Comparison of ENCODE assay signal across 9 cellular contexts in genomic region chr1:46612937-46613660, GRCh38. TPM values are rescaled to one million over a fixed set of nuclear protein-coding genes. Genes with fewer than 3 reads are reported as not detected.
DNase-seq lines count a peak whose midpoint lies in the region; ATAC-seq, FAIRE-seq and TF ChIP-seq lines count a peak whose summit lies in the region.
"Had no signal": no experiment of that assay in that cellular context is flagged by ENCODE, and none has a peak within 500 bp of the region (broad histone marks: within the 10 kb centered on the region; RNA-seq: fewer than 3 reads in every experiment).

No MANE protein-coding gene starts in this region.

- whole genome bisulfite sequencing in K562 (ENCODE audit: insufficient coverage, low coverage, missing lambda C conversion rate), result 95% methylated on average over 34 of the region's 38 CpGs

- H3K79me2 ChIP-seq in K562 (ENCODE audit: control insufficient read depth, insufficient read depth, low read length), result peaks cover 4% of the 10 kb centered on the region; the same call in 2 of the 3 replicates

- TF ChIP-seq CTCF in K562 (IDR thresholded peaks at IDR 0.05 in 2 of 3, conservative IDR thresholded peaks at IDR 0.05 in 1 of 3; ENCODE audit: insufficient read depth in 2 of 3, low read depth in 1 of 3, low read length in 3 of 3), result no peak

- CTCF ChIA-PET in K562 (lab: Yijun Ruan, JAX; ENCODE audit: low intra/inter-chr PET ratio), result no interaction called here

- TF ChIP-seq POLR2A in GM12891 (IDR thresholded peaks at IDR 0.05; ENCODE audit: low read depth, low read length) (no peak), K562 (conservative IDR thresholded peaks at IDR 0.05) (no peak)

- POLR2A ChIA-PET in K562 (lab: Yijun Ruan, JAX), result interaction anchor here (0.6 to 1.5 kb wide), 4 partner anchors 8 to 601 kb away, joined by 3 to 9 read pairs (median 4); no protein-coding TSS in a partner anchor

- ATAC-seq in K562 (no peak), GM21423 (IDR thresholded peaks at IDR 0.05; ENCODE audit: unreplicated experiment) (no peak), HG03565 (IDR thresholded peaks at IDR 0.05; ENCODE audit: unreplicated experiment) (no peak)

- FAIRE-seq in GM12891 (lab: Jason Lieb, UNC), result no peak
- FAIRE-seq in K562 (lab: Jason Lieb, UNC), result no peak
- FAIRE-seq in HTR-8/SVneo (lab: Jason Lieb, UNC), result no peak

- H4K20me1 ChIP-seq in K562 (replicated peaks; ENCODE audit: control insufficient read depth, insufficient read depth, low read length), result peaks cover 3% of the 10 kb centered on the region

- H3K4me1 ChIP-seq in K562 (replicated peaks in 1 of 2; ENCODE audit: control insufficient read depth in 2 of 2, insufficient read depth in 2 of 2, low read length in 2 of 2) (peaks cover 20 to 45% of the 10 kb centered on the region in 2 experiments), skeletal muscle tissue (ENCODE audit: control insufficient read depth in 3 of 3, insufficient read depth in 3 of 3, low read length in 3 of 3) (peaks cover 55 to 67% (median 63%) of the 10 kb centered on the region in 3 donors)

- TF ChIP-seq RAD21 in K562 (CRISPR knock-in tag; conservative IDR thresholded peaks at IDR 0.05 in 1 of 2, IDR thresholded peaks at IDR 0.05 in 1 of 2), result no peak

- in situ Hi-C loops in K562 (cut with MboI), result no loop called here

- peaks cover 3% of the 10 kb centered on the region for H3K9me1 ChIP-seq in K562 (ENCODE audit: control insufficient read depth, insufficient read depth, low read length)

- no peak overlapping the region for H3K27ac ChIP-seq in K562 (ENCODE audit: extremely low read depth, low read depth, low read length)
- peak overlapping the region; percentile 90 for H3K27ac ChIP-seq in skeletal muscle tissue (ENCODE audit: low read depth, low read length)

- no peak overlapping the region for H2AFZ ChIP-seq in K562 (ENCODE audit: low read depth, low read length)

- H3K4me2 ChIP-seq in K562 (ENCODE audit: insufficient read depth, low read length), result no peak overlapping the region

- no peaks in the 10 kb centered on the region for H3K9me3 ChIP-seq in K562 (replicated peaks; ENCODE audit: control insufficient read depth, insufficient read depth, low read depth, low read length)
- H3K9me3 ChIP-seq in skeletal muscle tissue (ENCODE audit: control insufficient read depth in 3 of 3, low read length in 3 of 3), result no peaks in the 10 kb centered on the region

- no TSS peak for BruUV-seq in K562 (replicated peaks; lab: Mats Ljungman, UMichigan)

- DNase-seq in GM12891 (ENCODE audit: insufficient read length, low spot score) (no peak), K562 (ENCODE audit: extremely low read depth in 1 of 4, low spot score in 3 of 4) (no peak), iPS-NIHi11 (ENCODE audit: low spot score) (peak; percentile 31), SK-N-DZ (ENCODE audit: low spot score) (no peak), HTR-8/SVneo (ENCODE audit: insufficient read length, low spot score) (no peak)
- DNase-seq: NCI-H526 treated with DMSO at 0.1 percent for 48 hours had no signal

- H3K9ac ChIP-seq in K562 (ENCODE audit: insufficient read depth in 1 of 2, low read depth in 2 of 2, low read length in 2 of 2) (no peak overlapping the region), skeletal muscle tissue (ENCODE audit: low read depth in 1 of 3, low read length in 3 of 3) (peak overlapping the region; percentile 36 to 76 (median 52))

- intact Hi-C loops in K562 (cut with micrococcal nuclease), result no loop called here

- TF ChIP-seq EP300 in K562 (IDR thresholded peaks at IDR 0.05; ENCODE audit: low read length), result no peak

- H3K4me3 ChIP-seq in K562 (no peak overlapping the region), skeletal muscle tissue (ENCODE audit: low read length in 3 of 3) (peak overlapping the region; percentile 52 to 65 (median 56))

- H3K27me3 ChIP-seq in K562 (ENCODE audit: control insufficient read depth in 2 of 2, insufficient read depth in 2 of 2, low read length in 2 of 2) (no peaks in the 10 kb centered on the region), skeletal muscle tissue (ENCODE audit: control insufficient read depth in 3 of 3, insufficient read depth in 3 of 3, low read length in 3 of 3) (no peaks in the 10 kb centered on the region)

- peaks cover 4% of the 10 kb centered on the region; the same call in 1 of the 3 replicates for H3K36me3 ChIP-seq in K562 (ENCODE audit: control insufficient read depth, insufficient read depth, low read length)
- H3K36me3 ChIP-seq in skeletal muscle tissue (ENCODE audit: control insufficient read depth in 3 of 3, insufficient read depth in 3 of 3, low read length in 3 of 3), result peaks cover 19 to 30% (median 23%) of the 10 kb centered on the region in 3 donors

RNA-seq across cellular contexts. Expression of gene MOB3C, which starts 3.5 kb away (rescaled TPM):
- 7.2 TPM for polyA plus RNA-seq in GM12891 (2012; ENCODE audit: low read depth, missing spikeins)
- 7.4 and 16.2 TPM in 2 replicates for total RNA-seq in K562 (2011; cell fraction: chromatin; rRNA removed; ENCODE audit: low replicate concordance)
- total RNA-seq in K562 (2011; cell fraction: nucleolus; rRNA removed), result 8.8 and 9.8 TPM in 2 replicates
- total RNA-seq in K562 (2011; cell fraction: nucleoplasm; rRNA removed), result 10.6 and 13.2 TPM in 2 replicates
- total RNA-seq in K562 (2014; rRNA removed) (3.6 and 3.7 TPM in 2 replicates), K562 (2014; rRNA removed; fragmentation: Illumina TruSeq; extraction: Trizol) (3.5 and 3.9 TPM in 2 replicates), K562 (2015; rRNA removed; fragmentation: Illumina TruSeq; extraction: Trizol) (3.5 and 3.6 TPM in 2 replicates), K562 (2021) (5.1 and 5.2 TPM in 2 replicates), skeletal muscle tissue (14.1 TPM)
- polyA plus RNA-seq in K562 (2011; rRNA removed) (6.2 and 7.5 TPM in 2 replicates), K562 (2014; fragmentation: Illumina TruSeq; extraction: Trizol) (4.4 and 4.9 TPM in 2 replicates), K562 (2014; fragmentation: Nextera tagmentation; extraction: Ambion mirVana) (1 to 10 TPM; 1.0 to 1.1 TPM), K562 (2014; rRNA removed) (3.4 and 4.1 TPM in 2 replicates)
- polyA plus RNA-seq in K562 (2011; cell fraction: cytosol; rRNA removed), result 5.6 and 13.3 TPM in 2 replicates
- polyA plus RNA-seq in K562 (2011; cell fraction: nucleus; rRNA removed), result 7.5 and 12.5 TPM in 2 replicates
- polyA plus RNA-seq in K562 (2012), result 4.0 and 5.9 TPM in 2 replicates
- polyA minus RNA-seq in K562 (2011; rRNA and poly(A)+ RNA removed), result 4.9 and 6.6 TPM in 2 replicates
- 2.3 and 4.8 TPM in 2 replicates for polyA minus RNA-seq in K562 (2011; cell fraction: cytosol; rRNA and poly(A)+ RNA removed)
- 5.4 and 6.3 TPM in 2 replicates for polyA minus RNA-seq in K562 (2011; cell fraction: nucleus; rRNA and poly(A)+ RNA removed)
- polyA plus RNA-seq in SK-N-DZ (2014; cell fraction: cytosol; rRNA removed), result 0.55 and 2.5 TPM in 2 replicates
- polyA plus RNA-seq in SK-N-DZ (2014; cell fraction: nucleus; rRNA removed), result 0.57 and 1.0 TPM in 2 replicates

RNA-seq across cellular contexts. Expression of gene MKNK1, which starts 9.0 kb away (rescaled TPM):
- 19.7 TPM for polyA plus RNA-seq in GM12891 (2012; ENCODE audit: low read depth, missing spikeins)
- total RNA-seq in K562 (2011; cell fraction: chromatin; rRNA removed; ENCODE audit: low replicate concordance), result 86.6 and 98.9 TPM in 2 replicates
- total RNA-seq in K562 (2011; cell fraction: nucleolus; rRNA removed), result 51.6 and 57.7 TPM in 2 replicates
- total RNA-seq in K562 (2011; cell fraction: nucleoplasm; rRNA removed), result 71.6 and 91.8 TPM in 2 replicates
- total RNA-seq in K562 (2014; rRNA removed), result 27.7 and 33.3 TPM in 2 replicates
- total RNA-seq in K562 (2014; rRNA removed; fragmentation: Illumina TruSeq; extraction: Trizol), result 43.7 and 49.4 TPM in 2 replicates
- total RNA-seq in K562 (2015; rRNA removed; fragmentation: Illumina TruSeq; extraction: Trizol), result 33.7 and 42.9 TPM in 2 replicates
- total RNA-seq in K562 (2021), result 36.5 and 41.7 TPM in 2 replicates
- 45.0 and 45.8 TPM in 2 replicates for polyA plus RNA-seq in K562 (2011; rRNA removed)
- 34.7 and 38.1 TPM in 2 replicates for polyA plus RNA-seq in K562 (2011; cell fraction: cytosol; rRNA removed)
- 76.4 and 85.8 TPM in 2 replicates for polyA plus RNA-seq in K562 (2011; cell fraction: nucleus; rRNA removed)
- 42.0 and 54.6 TPM in 2 replicates for polyA plus RNA-seq in K562 (2012)
- 40.4 and 42.1 TPM in 2 replicates for polyA plus RNA-seq in K562 (2014; fragmentation: Illumina TruSeq; extraction: Trizol)
- 10 to 100 TPM; 44.7 to 46.0 TPM for polyA plus RNA-seq in K562 (2014; fragmentation: Nextera tagmentation; extraction: Ambion mirVana)
- 50.8 and 51.3 TPM in 2 replicates for polyA plus RNA-seq in K562 (2014; rRNA removed)
- polyA minus RNA-seq in K562 (2011; rRNA and poly(A)+ RNA removed), result 52.4 and 53.2 TPM in 2 replicates
- 22.3 and 25.4 TPM in 2 replicates for polyA minus RNA-seq in K562 (2011; cell fraction: cytosol; rRNA and poly(A)+ RNA removed)
- polyA minus RNA-seq in K562 (2011; cell fraction: nucleus; rRNA and poly(A)+ RNA removed), result 22.1 and 30.1 TPM in 2 replicates
- total RNA-seq in skeletal muscle tissue, result 20.4 TPM
- 8.6 and 10.1 TPM in 2 replicates for polyA plus RNA-seq in SK-N-DZ (2014; cell fraction: cytosol; rRNA removed)
- polyA plus RNA-seq in SK-N-DZ (2014; cell fraction: nucleus; rRNA removed), result 11.6 and 18.1 TPM in 2 replicates

RNA-seq across cellular contexts. Expression of gene ATPAF1, which starts 55.1 kb away (rescaled TPM):
- 44.1 TPM for polyA plus RNA-seq in GM12891 (2012; ENCODE audit: low read depth, missing spikeins)
- total RNA-seq in K562 (2011; cell fraction: chromatin; rRNA removed; ENCODE audit: low replicate concordance), result 21.8 and 37.4 TPM in 2 replicates
- total RNA-seq in K562 (2011; cell fraction: nucleolus; rRNA removed), result 12.5 and 17.1 TPM in 2 replicates
- 32.8 and 60.7 TPM in 2 replicates for total RNA-seq in K562 (2011; cell fraction: nucleoplasm; rRNA removed)
- total RNA-seq in K562 (2014; rRNA removed) (23.4 and 26.5 TPM in 2 replicates), K562 (2014; rRNA removed; fragmentation: Illumina TruSeq; extraction: Trizol) (27.4 and 33.7 TPM in 2 replicates), K562 (2015; rRNA removed; fragmentation: Illumina TruSeq; extraction: Trizol) (27.0 and 28.4 TPM in 2 replicates), K562 (2021) (24.2 and 27.3 TPM in 2 replicates), skeletal muscle tissue (50.1 TPM)
- polyA plus RNA-seq in K562 (2011; rRNA removed) (50.1 and 56.2 TPM in 2 replicates), K562 (2014; fragmentation: Illumina TruSeq; extraction: Trizol) (37.9 and 44.9 TPM in 2 replicates), K562 (2014; fragmentation: Nextera tagmentation; extraction: Ambion mirVana) (1 to 10 TPM; 6.3 to 9.2 TPM), K562 (2014; rRNA removed) (35.6 and 36.8 TPM in 2 replicates)
- polyA plus RNA-seq in K562 (2011; cell fraction: cytosol; rRNA removed), result 23.1 and 44.7 TPM in 2 replicates
- 21.1 and 30.9 TPM in 2 replicates for polyA plus RNA-seq in K562 (2011; cell fraction: nucleus; rRNA removed)
- 21.8 and 34.1 TPM in 2 replicates for polyA plus RNA-seq in K562 (2012)
- 52.7 and 52.8 TPM in 2 replicates for polyA minus RNA-seq in K562 (2011; rRNA and poly(A)+ RNA removed)
- polyA minus RNA-seq in K562 (2011; cell fraction: cytosol; rRNA and poly(A)+ RNA removed), result 17.8 and 27.0 TPM in 2 replicates
- polyA minus RNA-seq in K562 (2011; cell fraction: nucleus; rRNA and poly(A)+ RNA removed), result 11.3 and 19.3 TPM in 2 replicates
- 55.8 and 69.4 TPM in 2 replicates for polyA plus RNA-seq in SK-N-DZ (2014; cell fraction: cytosol; rRNA removed)
- 38.6 and 41.8 TPM in 2 replicates for polyA plus RNA-seq in SK-N-DZ (2014; cell fraction: nucleus; rRNA removed)

RNA-seq across cellular contexts. Expression of gene TEX38, which starts 58.6 kb away (rescaled TPM):
- 0.13 TPM for polyA plus RNA-seq in GM12891 (2012; ENCODE audit: low read depth, missing spikeins)
- not detected in 2 replicates for total RNA-seq in K562 (2011; cell fraction: chromatin; rRNA removed; ENCODE audit: low replicate concordance)
- not detected in 2 replicates for total RNA-seq in K562 (2011; cell fraction: nucleolus; rRNA removed)
- total RNA-seq in K562 (2011; cell fraction: nucleoplasm; rRNA removed), result not detected in 2 replicates
- not detected in 2 replicates for total RNA-seq in K562 (2014; rRNA removed)
- not detected in 2 replicates for total RNA-seq in K562 (2014; rRNA removed; fragmentation: Illumina TruSeq; extraction: Trizol)
- total RNA-seq in K562 (2015; rRNA removed; fragmentation: Illumina TruSeq; extraction: Trizol), result not detected in 2 replicates
- total RNA-seq in K562 (2021), result not detected in 2 replicates
- polyA plus RNA-seq in K562 (2011; rRNA removed), result not detected in 2 replicates
- polyA plus RNA-seq in K562 (2011; cell fraction: cytosol; rRNA removed), result not detected in 2 replicates
- not detected in 2 replicates for polyA plus RNA-seq in K562 (2011; cell fraction: nucleus; rRNA removed)
- 0.22 TPM in 1 of 2 replicates, not detected in the other for polyA plus RNA-seq in K562 (2012)
- polyA plus RNA-seq in K562 (2014; fragmentation: Illumina TruSeq; extraction: Trizol), result not detected in 2 replicates
- not detected for polyA plus RNA-seq in K562 (2014; fragmentation: Nextera tagmentation; extraction: Ambion mirVana)
- not detected in 2 replicates for polyA plus RNA-seq in K562 (2014; rRNA removed)
- polyA minus RNA-seq in K562 (2011; rRNA and poly(A)+ RNA removed), result not detected in 2 replicates
- not detected in 2 replicates for polyA minus RNA-seq in K562 (2011; cell fraction: cytosol; rRNA and poly(A)+ RNA removed)
- not detected in 2 replicates for polyA minus RNA-seq in K562 (2011; cell fraction: nucleus; rRNA and poly(A)+ RNA removed)
- not detected for total RNA-seq in skeletal muscle tissue
- not detected in 2 replicates for polyA plus RNA-seq in SK-N-DZ (2014; cell fraction: cytosol; rRNA removed)
- polyA plus RNA-seq in SK-N-DZ (2014; cell fraction: nucleus; rRNA removed), result not detected in 2 replicates

Comparison
In these comparisons a context has a peak if more than half of its experiments do, and no peak if none do; other contexts are left out.
1. H3K9ac ChIP-seq: peak in skeletal muscle tissue (3 of 3); none in K562 (0 of 2).